Comparison of ENCODE assay signal across 1 cellular context in genomic region chr2:112714836-112715631, GRCh38.
TF ChIP-seq lines count a peak whose summit lies in the region.

No MANE protein-coding gene starts in this region.

TF ChIP-seq in endothelial cell of umbilical vein, 7 proteins besides CTCF, POLR2A, EP300 and RAD21 (continued from another document):
- TF ChIP-seq MYC (IDR thresholded peaks at IDR 0.05; ENCODE audit: low read depth, low read length) (no peak), JUN (IDR thresholded peaks at IDR 0.05; ENCODE audit: borderline replicate concordance, insufficient read depth, insufficient read length, low read depth) (no peak), POLR2AphosphoS5 (IDR thresholded peaks at IDR 0.05; ENCODE audit: insufficient read depth, low read depth, low read length) (no peak), FOS (IDR thresholded peaks at IDR 0.05; ENCODE audit: borderline replicate concordance, insufficient read depth, low read length) (no peak)
TF ChIP-seq in endothelial cell of umbilical vein: peak in this region for 0.
